ENCODE assay signal across 25 cellular contexts in genomic region chr1:70003509-70003908, GRCh38.
DNase-seq lines count a peak whose midpoint lies in the region; ATAC-seq and TF ChIP-seq lines count a peak whose summit lies in the region.
"Had no signal": no experiment of that assay in that cellular context is flagged by ENCODE, and none has a peak within 500 bp of the region (broad histone marks: within the 10 kb centered on the region; RNA-seq: fewer than 3 reads in every experiment).

No MANE protein-coding gene starts in this region.

- H2AFZ ChIP-seq in PC-3 (ENCODE audit: low read length) (no peak overlapping the region), Karpas-422 (ENCODE audit: low read length) (no peak overlapping the region), neural progenitor cell (replicated peaks) (no peak overlapping the region)

- CTCF ChIA-PET in PC-3 (lab: Charles Lee) = no interaction called here

- H3K27me3 ChIP-seq in BLaER1 (no peaks in the 10 kb centered on the region), PC-3 (ENCODE audit: low read length) (peaks cover 39% of the 10 kb centered on the region), Karpas-422 (ENCODE audit: low read length) (no peaks in the 10 kb centered on the region), neural progenitor cell (no peaks in the 10 kb centered on the region)
- H3K27me3 ChIP-seq: adrenal gland, stomach, tibial nerve had no signal

- DNase-seq in LHCN-M2 (ENCODE audit: low read depth) = peak; percentile 21
- DNase-seq in PC-3 = peak; percentile 16
- peak; percentile 39 for DNase-seq in epithelial cell of esophagus (ENCODE audit: low read depth)
- DNase-seq in Karpas-422 = no peak
- DNase-seq in cortex of kidney (lab: John Stamatoyannopoulos, UW) = no peak
- DNase-seq in neural progenitor cell (ENCODE audit: low spot score) = no peak
- DNase-seq: activated CD8-positive, alpha-beta T cell treated with anti-CD3 and anti-CD28 coated beads, Interleukin-2, amount 10 ng/mL, durations not matched to agents 7 days and 5 days; activated T-cell treated with anti-CD3 and anti-CD28 coated beads, Interleukin-2, amount 50 U/mL, for 1 hour; adrenal gland; head of caudate nucleus; naive thymus-derived CD8-positive, alpha-beta T cell; NCI-H1092 treated with DMSO at 0.1 percent for 48 hours; NCI-H2029; NCI-H2227 treated with DMSO at 0.1 percent for 48 hours; NCI-H748 treated with DMSO at 0.1 percent for 48 hours; stomach; T-helper 9 cell had no signal

- H3K36me3 Mint-ChIP-seq in neural progenitor cell = no peaks in the 10 kb centered on the region
- H3K36me3 Mint-ChIP-seq: naive thymus-derived CD8-positive, alpha-beta T cell had no signal

- H3K9ac ChIP-seq in BLaER1 (no peak overlapping the region), PC-3 (ENCODE audit: low read length) (no peak overlapping the region), Karpas-422 (ENCODE audit: low read length) (no peak overlapping the region), neural progenitor cell (no peak overlapping the region)

- H3K4me3 Mint-ChIP-seq in neural progenitor cell = no peak overlapping the region
- H3K4me3 Mint-ChIP-seq: activated CD8-positive, alpha-beta T cell treated with anti-CD3 and anti-CD28 coated beads, Interleukin-2, amount 10 ng/mL, durations not matched to agents 7 days and 5 days; naive thymus-derived CD8-positive, alpha-beta T cell had no signal

- H3K27ac ChIP-seq in BLaER1 = no peak overlapping the region
- H3K27ac ChIP-seq in PC-3 (ENCODE audit: low read length) = no peak overlapping the region
- H3K27ac ChIP-seq in Karpas-422 (ENCODE audit: low read length) = no peak overlapping the region
- H3K27ac ChIP-seq in neural progenitor cell = no peak overlapping the region
- H3K27ac ChIP-seq: A549, adrenal gland, coronary artery, stomach, tibial nerve had no signal

- no peaks in the 10 kb centered on the region for H3K79me2 ChIP-seq in PC-3 (ENCODE audit: low read length)
- H3K79me2 ChIP-seq in Karpas-422 (ENCODE audit: low read length) = no peaks in the 10 kb centered on the region
- H3K79me2 ChIP-seq in neural progenitor cell (ENCODE audit: low read depth) = no peaks in the 10 kb centered on the region

- H3K27ac Mint-ChIP-seq in neural progenitor cell = no peak overlapping the region
- H3K27ac Mint-ChIP-seq: activated CD8-positive, alpha-beta T cell treated with anti-CD3 and anti-CD28 coated beads, Interleukin-2, amount 10 ng/mL, durations not matched to agents 7 days and 5 days; naive thymus-derived CD8-positive, alpha-beta T cell had no signal

- BruUV-seq in PC-3 (replicated peaks; lab: Mats Ljungman, UMichigan) = no TSS peak

- H4K20me1 ChIP-seq in BLaER1 = no peaks in the 10 kb centered on the region
- no peaks in the 10 kb centered on the region for H4K20me1 ChIP-seq in PC-3 (ENCODE audit: low read length)
- H4K20me1 ChIP-seq in Karpas-422 (ENCODE audit: insufficient read depth, low read depth, low read length) = no peaks in the 10 kb centered on the region
- no peaks in the 10 kb centered on the region for H4K20me1 ChIP-seq in neural progenitor cell (ENCODE audit: low read depth)

- no peaks in the 10 kb centered on the region for H3F3A ChIP-seq in PC-3 (ENCODE audit: low read length, unreplicated experiment)
- H3F3A ChIP-seq in neural progenitor cell (ENCODE audit: low read depth) = no peaks in the 10 kb centered on the region

- no peak overlapping the region for H3K4me3 ChIP-seq in BLaER1
- H3K4me3 ChIP-seq in PC-3 (ENCODE audit: low read length) = no peak overlapping the region
- no peak overlapping the region for H3K4me3 ChIP-seq in epithelial cell of esophagus (ENCODE audit: low read length)
- no peak overlapping the region for H3K4me3 ChIP-seq in Karpas-422 (ENCODE audit: low read length)
- H3K4me3 ChIP-seq in neural progenitor cell = no peak overlapping the region
- H3K4me3 ChIP-seq: A549, adrenal gland, coronary artery, stomach, tibial nerve had no signal

- no peak for ATAC-seq in PC-3
- ATAC-seq in HG03175 (IDR thresholded peaks at IDR 0.05; ENCODE audit: unreplicated experiment) = no peak
- ATAC-seq: A549; activated CD4-positive, CD25-positive, alpha-beta regulatory T cell treated with anti-CD3 and anti-CD28 coated beads, Interleukin-2, amount 50 U/mL, for 24 hours; activated CD8-positive, alpha-beta T cell treated with anti-CD3 and anti-CD28 coated beads, Interleukin-2, amount 10 ng/mL, durations not matched to agents 7 days and 5 days; HCT116; left lobe of liver; naive thymus-derived CD8-positive, alpha-beta T cell had no signal

- no peak for TF ChIP-seq CTCF in PC-3 (conservative IDR thresholded peaks at IDR 0.05; ENCODE audit: low read depth, low read length)
- TF ChIP-seq CTCF in epithelial cell of esophagus (IDR thresholded peaks at IDR 0.05; ENCODE audit: insufficient read depth, low read depth, low read length, missing control alignments) = no peak
- no peak for TF ChIP-seq CTCF in neural progenitor cell (IDR thresholded peaks at IDR 0.05)

- POLR2A ChIA-PET in PC-3 (lab: Charles Lee; ENCODE audit: unreplicated experiment) = no interaction called here

- no peaks in the 10 kb centered on the region for H3K9me3 Mint-ChIP-seq in neural progenitor cell

- no peaks in the 10 kb centered on the region for H3K36me3 ChIP-seq in BLaER1
- no peaks in the 10 kb centered on the region for H3K36me3 ChIP-seq in PC-3 (ENCODE audit: low read depth, low read length)
- H3K36me3 ChIP-seq in Karpas-422 (ENCODE audit: insufficient read depth, low read length) = no peaks in the 10 kb centered on the region
- H3K36me3 ChIP-seq in neural progenitor cell = no peaks in the 10 kb centered on the region
- H3K36me3 ChIP-seq: adrenal gland, stomach, tibial nerve had no signal

- no peaks in the 10 kb centered on the region for H3K27me3 Mint-ChIP-seq in neural progenitor cell (ENCODE audit: insufficient read depth, low read depth)
- H3K27me3 Mint-ChIP-seq: naive thymus-derived CD8-positive, alpha-beta T cell had no signal

- H3K4me2 ChIP-seq in BLaER1 (0 out of 2 replicates have a peak overlapping the region, but pooled peaks have one; percentile 13), PC-3 (ENCODE audit: low read length) (no peak overlapping the region), Karpas-422 (ENCODE audit: low read depth, low read length, poor library complexity, severe bottlenecking) (no peak overlapping the region), neural progenitor cell (no peak overlapping the region)
- H3K4me2 ChIP-seq: A549 had no signal

- intact Hi-C loops in PC-3 (cut with micrococcal nuclease) = no loop called here

- H3K9me2 ChIP-seq in PC-3 (replicated peaks; ENCODE audit: low read length) = no peaks in the 10 kb centered on the region
- H3K9me2 ChIP-seq in Karpas-422 (replicated peaks; ENCODE audit: insufficient read depth, low read length) = no peaks in the 10 kb centered on the region

- peaks cover 5% of the 10 kb centered on the region for H3K4me1 Mint-ChIP-seq in neural progenitor cell
- H3K4me1 Mint-ChIP-seq: naive thymus-derived CD8-positive, alpha-beta T cell had no signal

- no peaks in the 10 kb centered on the region for H3K9me3 ChIP-seq in BLaER1
- H3K9me3 ChIP-seq in PC-3 (ENCODE audit: low read length) = no peaks in the 10 kb centered on the region
- H3K9me3 ChIP-seq in Karpas-422 (ENCODE audit: low read length) = no peaks in the 10 kb centered on the region
- no peaks in the 10 kb centered on the region for H3K9me3 ChIP-seq in neural progenitor cell (ENCODE audit: low read depth)
- H3K9me3 ChIP-seq: A549, adrenal gland, stomach, tibial nerve had no signal

- peaks cover 6% of the 10 kb centered on the region; the same call in 1 of the 2 replicates for H3K4me1 ChIP-seq in BLaER1
- no peaks in the 10 kb centered on the region for H3K4me1 ChIP-seq in PC-3 (ENCODE audit: insufficient read depth, low read length)
- H3K4me1 ChIP-seq in Karpas-422 (ENCODE audit: low read length) = no peaks in the 10 kb centered on the region
- no peaks in the 10 kb centered on the region for H3K4me1 ChIP-seq in neural progenitor cell
- H3K4me1 ChIP-seq: A549, adrenal gland, stomach, tibial nerve had no signal

Comparison
In these comparisons a context has a peak if more than half of its experiments do, and no peak if none do; other contexts are left out.
1. DNase-seq: peak in LHCN-M2 (single experiment), PC-3 (single experiment) and epithelial cell of esophagus (single experiment); none in Karpas-422 (single experiment), cortex of kidney (single experiment) and neural progenitor cell (single experiment).